In genomic region chr17:80147035-80147939, GRCh38 we compare ENCODE assay signal across 8 cellular contexts. TPM values are rescaled to one million over a fixed set of nuclear protein-coding genes. Genes with fewer than 3 reads are reported as not detected.
DNase-seq lines count a peak whose midpoint lies in the region; ATAC-seq and TF ChIP-seq lines count a peak whose summit lies in the region.

Gene EIF4A3, minus strand, starts transcription at chr17:80147128. Its CDS starts 167 bp downstream, at chr17:80146961.

- H3K27me3 ChIP-seq in KMS-11 (ENCODE audit: insufficient read depth, low read depth): no peaks in the 10 kb centered on the region
- no peaks in the 10 kb centered on the region for H3K27me3 ChIP-seq in Peyer's patch
- no peaks in the 10 kb centered on the region for H3K27me3 ChIP-seq in esophagus (ENCODE audit: control insufficient read depth in 1 of 2, insufficient read depth in 2 of 2, low read length in 2 of 2)
- H3K27me3 ChIP-seq in mucosa of stomach (ENCODE audit: control insufficient read depth, insufficient read depth, low read length): no peaks in the 10 kb centered on the region

- DNase-seq in DMS53 (lab: John Stamatoyannopoulos, UW) (peak; percentile 100), Peyer's patch (peak; percentile 98 to 100 (median 98))
- peak; percentile 98 for DNase-seq in activated T-cell treated with anti-CD3 and anti-CD28 coated beads, Interleukin-2, amount 50 U/mL, for 48 hours
- DNase-seq in stimulated activated CD8-positive, alpha-beta memory T cell treated with anti-CD3 and anti-CD28 coated beads, Interleukin-7, amount 100 ng/mL, for 1 hour (ENCODE audit: low read depth in 2 of 2): peak; percentile 90 to 93

- H3K27ac ChIP-seq in KMS-11: peak within 1 kb of the TSS; percentile 67
- H3K27ac ChIP-seq in Peyer's patch: peak within 1 kb of the TSS; percentile 92 to 95 (median 93)
- H3K27ac ChIP-seq in esophagus (ENCODE audit: low read depth in 2 of 2, low read length in 1 of 2): peak within 1 kb of the TSS; percentile 92 to 95

- ATAC-seq in GM21723 (IDR thresholded peaks at IDR 0.05; ENCODE audit: unreplicated experiment): peak; percentile 80

- peak; percentile 86 to 89 for TF ChIP-seq POLR2A in Peyer's patch (IDR thresholded peaks at IDR 0.05)

- TF ChIP-seq CTCF in KMS-11 (conservative IDR thresholded peaks at IDR 0.05; ENCODE audit: low read depth, low read length): no peak
- peak in 3 of 6 experiments; percentile 11 to 21 (median 14) for TF ChIP-seq CTCF in Peyer's patch (IDR thresholded peaks at IDR 0.05)

- H3K4me1 ChIP-seq in KMS-11 (ENCODE audit: low read depth, poor library complexity, severe bottlenecking) (peaks cover 17% of the 10 kb centered on the region), Peyer's patch (peaks cover 0 to 24% (median 8%) of the 10 kb centered on the region in 4 donors), esophagus (ENCODE audit: control insufficient read depth in 2 of 2, insufficient read depth in 2 of 2, low read length in 1 of 2) (peaks cover 2 to 6% of the 10 kb centered on the region in 2 donors), mucosa of stomach (ENCODE audit: control insufficient read depth, insufficient read depth, low read length) (peaks cover 9% of the 10 kb centered on the region)

- H3K36me3 ChIP-seq in KMS-11 (ENCODE audit: insufficient read depth) (peaks cover 16% of the 10 kb centered on the region; the same call in 1 of the 2 replicates), Peyer's patch (peaks cover 0 to 19% (median 0%) of the 10 kb centered on the region in 3 donors), esophagus (ENCODE audit: control insufficient read depth in 2 of 2, insufficient read depth in 2 of 2, low read length in 1 of 2) (peaks cover 5 to 7% of the 10 kb centered on the region in 2 donors), mucosa of stomach (ENCODE audit: control insufficient read depth, insufficient read depth, low read length) (no peaks in the 10 kb centered on the region)

- H3K9me3 ChIP-seq in Peyer's patch (no peaks in the 10 kb centered on the region), esophagus (ENCODE audit: control insufficient read depth in 2 of 2, insufficient read depth in 1 of 2, low read depth in 1 of 2, low read length in 1 of 2) (no peaks in the 10 kb centered on the region), mucosa of stomach (ENCODE audit: control insufficient read depth, low read length) (no peaks in the 10 kb centered on the region)

- H4K20me1 ChIP-seq in KMS-11 (ENCODE audit: insufficient read depth): peaks cover 13% of the 10 kb centered on the region

- H3K4me2 ChIP-seq in KMS-11: peak within 1 kb of the TSS; percentile 98

- H3K4me3 ChIP-seq in KMS-11 (IDR thresholded peaks at IDR 0.05; ENCODE audit: insufficient read depth, low read depth, low read length) (peak within 1 kb of the TSS; percentile 39), Peyer's patch (peak within 1 kb of the TSS; percentile 73 to 95 (median 80)), esophagus (ENCODE audit: low read depth in 1 of 2, low read length in 2 of 2) (peak within 1 kb of the TSS; percentile 86 to 99), mucosa of stomach (ENCODE audit: low read length) (peak within 1 kb of the TSS; percentile 77)

- peak within 1 kb of the TSS; percentile 80 for H2AFZ ChIP-seq in KMS-11 (ENCODE audit: low read depth)

- H3K9ac ChIP-seq in KMS-11: peak within 1 kb of the TSS; percentile 80
- peak within 1 kb of the TSS; percentile 93 for H3K9ac ChIP-seq in mucosa of stomach (ENCODE audit: low read length)

- H3K79me2 ChIP-seq in KMS-11 (ENCODE audit: insufficient read depth, low read depth): peaks cover 58% of the 10 kb centered on the region

- 0% methylated on average over 96 to 97 of the region's 97 CpGs for WGBS in esophagus, 2 donors

RNA-seq across cellular contexts. Expression of gene EIF4A3, which starts in this region (rescaled TPM):
- total RNA-seq in Peyer's patch: 10 to 100 TPM; 29.0 to 66.8 (median 46.1) TPM
- 100 to 1,000 TPM in 1 of 2 donors, 10 to 100 TPM in 1; 40.5 to 102 TPM for polyA plus RNA-seq in esophagus

Comparison
In these comparisons a context has a peak if more than half of its experiments do, and no peak if none do; other contexts are left out.
1. Peak in every context shown above with its lines: DNase-seq, ATAC-seq, H3K4me3 ChIP-seq and H3K27ac ChIP-seq.
2. H3K4me3 ChIP-seq: peak in every context shown above with its lines; median percentile 92 in esophagus; 80 in Peyer's patch; 77 in mucosa of stomach; 39 in KMS-11.